ENCODE assay signal across 19 cellular contexts in genomic region chr17:58728831-58729230, GRCh38. TPM values are rescaled to one million over a fixed set of nuclear protein-coding genes. Genes with fewer than 3 reads are reported as not detected.
"Had no signal": no experiment of that assay in that cellular context is flagged by ENCODE, and none has a peak within 500 bp of the region (broad histone marks: within the 10 kb centered on the region; RNA-seq: fewer than 3 reads in every experiment).

No MANE protein-coding gene starts in this region.

- DNase-seq: activated CD4-positive, alpha-beta T cell treated with anti-CD3 and anti-CD28 coated beads, Interleukin-2, amount 50 U/mL, for 4 hours; activated naive CD4-positive, alpha-beta T cell treated with anti-CD3 and anti-CD28 coated beads for 36 hours; activated T-cell treated with anti-CD3 and anti-CD28 coated beads for 4 hours; brain microvascular endothelial cell; central memory CD4-positive, alpha-beta T cell; colonic mucosa; islet precursor cell; left colon; lower lobe of right lung; natural killer cell; pancreas; right lobe of liver; stimulated activated CD4-positive, alpha-beta T cell treated with anti-CD3 and anti-CD28 coated beads, Interleukin-4, amount 100 ng/mL, for 4 hours; stimulated activated naive B cell treated with anti-CD40 and anti-IgM and Interleukin-4, amounts not matched to agents 10 μg/mL and 1 μg/mL and 100 μg/mL, for 72 hours; tibial artery had no signal

- H3K27me3 Mint-ChIP-seq: stimulated activated naive B cell treated with anti-CD40 and anti-IgM and Interleukin-4, amounts not matched to agents 10 μg/mL and 1 μg/mL and 100 μg/mL, for 72 hours had no signal

- H3K9me3 ChIP-seq: colonic mucosa, lower lobe of right lung, neutrophil, pancreas, right lobe of liver, tibial artery had no signal

- H3K4me2 ChIP-seq: hepatocyte had no signal

- H3K36me3 ChIP-seq: brain microvascular endothelial cell, colonic mucosa, pancreas, right lobe of liver had no signal

- H3K4me1 ChIP-seq: colonic mucosa, lower lobe of right lung, pancreas, right lobe of liver, tibial artery had no signal

- H3K4me1 Mint-ChIP-seq: stimulated activated naive B cell treated with anti-CD40 and anti-IgM and Interleukin-4, amounts not matched to agents 10 μg/mL and 1 μg/mL and 100 μg/mL, for 72 hours had no signal

- H2AFZ ChIP-seq: hepatocyte had no signal

- H3K4me3 ChIP-seq: colonic mucosa, hepatocyte, lower lobe of right lung, pancreas, right lobe of liver, tibial artery had no signal

- H3K79me2 ChIP-seq: hepatocyte had no signal

- H3K27me3 ChIP-seq: brain microvascular endothelial cell, colonic mucosa, hepatocyte, neutrophil, pancreas, right lobe of liver, tibial artery had no signal

- H3K4me3 Mint-ChIP-seq: activated naive CD4-positive, alpha-beta T cell treated with anti-CD3 and anti-CD28 coated beads for 36 hours; natural killer cell; stimulated activated naive B cell treated with anti-CD40 and anti-IgM and Interleukin-4, amounts not matched to agents 10 μg/mL and 1 μg/mL and 100 μg/mL, for 72 hours; T-helper 1 cell treated with Interleukin-12 subunit alpha and Interleukin-12 subunit beta and Interleukin-4 antibody, amounts not matched to agents 30 μg/mL and 1 μg/mL, for 36 hours had no signal

- H3K27ac ChIP-seq: brain microvascular endothelial cell, colonic mucosa, hepatocyte, lower lobe of right lung, neutrophil, pancreas, right lobe of liver, tibial artery had no signal

- H3K27ac Mint-ChIP-seq: activated naive CD4-positive, alpha-beta T cell treated with anti-CD3 and anti-CD28 coated beads for 36 hours; natural killer cell; stimulated activated naive B cell treated with anti-CD40 and anti-IgM and Interleukin-4, amounts not matched to agents 10 μg/mL and 1 μg/mL and 100 μg/mL, for 72 hours; T-helper 1 cell treated with Interleukin-12 subunit alpha and Interleukin-12 subunit beta and Interleukin-4 antibody, amounts not matched to agents 30 μg/mL and 1 μg/mL, for 36 hours had no signal

- FAIRE-seq: pancreas had no signal

- H3K9me3 Mint-ChIP-seq: activated naive CD4-positive, alpha-beta T cell treated with anti-CD3 and anti-CD28 coated beads for 36 hours; natural killer cell; stimulated activated naive B cell treated with anti-CD40 and anti-IgM and Interleukin-4, amounts not matched to agents 10 μg/mL and 1 μg/mL and 100 μg/mL, for 72 hours; T-helper 1 cell treated with Interleukin-12 subunit alpha and Interleukin-12 subunit beta and Interleukin-4 antibody, amounts not matched to agents 30 μg/mL and 1 μg/mL, for 36 hours had no signal

- ATAC-seq: left colon; lower lobe of right lung; natural killer cell; pancreas; right lobe of liver; stimulated activated naive B cell treated with anti-CD40 and anti-IgM and Interleukin-4, amounts not matched to agents 10 μg/mL and 1 μg/mL and 100 μg/mL, for 72 hours had no signal

RNA-seq across cellular contexts. Expression of gene PPM1E, which starts 26.8 kb away (rescaled TPM):
- total RNA-seq: glomerular endothelial cell, natural killer cell had no signal

RNA-seq across cellular contexts. Expression of gene TEX14, which starts 37.0 kb away (rescaled TPM):
- total RNA-seq: glomerular endothelial cell had no signal
- polyA plus RNA-seq: hepatocyte had no signal
